ENCODE assay signal across 1 cellular context in the genomic region with DNA sequence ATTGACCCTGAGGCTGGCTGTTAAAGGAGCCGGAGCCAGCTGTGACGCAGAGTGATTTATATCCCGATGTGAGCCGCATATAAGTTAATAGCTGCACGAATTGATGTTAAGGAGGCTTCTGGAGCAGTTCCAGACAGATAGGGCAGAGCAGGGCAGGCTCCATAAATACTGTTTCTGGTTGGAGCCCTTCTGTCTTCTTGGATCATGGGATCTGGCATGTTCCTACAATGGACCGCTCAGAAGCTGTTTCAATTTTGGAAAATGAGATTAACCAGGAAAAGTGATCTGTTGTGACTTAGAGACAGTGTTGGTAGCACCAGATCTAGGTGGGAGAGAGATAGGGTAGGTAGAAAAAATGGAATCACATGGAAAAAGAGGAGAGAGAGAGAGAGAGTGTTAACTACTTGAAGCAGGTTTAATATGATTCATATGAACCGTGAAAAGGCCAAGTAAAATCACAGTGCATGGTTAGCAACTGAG.
TF ChIP-seq lines count a peak whose summit lies in the region.

No MANE protein-coding gene starts in this region.

TF ChIP-seq in K562, 482 proteins besides CTCF, POLR2A, EP300 and RAD21:
- TF ChIP-seq KDM1A (IDR thresholded peaks at IDR 0.05): peak; percentile 23 to 51; a peak in 1 of 4 replicates
- peak; percentile 3 for TF ChIP-seq MEIS2 (IDR thresholded peaks at IDR 0.05; ENCODE audit: partially characterized antibody)
- TF ChIP-seq, protein P1, sequence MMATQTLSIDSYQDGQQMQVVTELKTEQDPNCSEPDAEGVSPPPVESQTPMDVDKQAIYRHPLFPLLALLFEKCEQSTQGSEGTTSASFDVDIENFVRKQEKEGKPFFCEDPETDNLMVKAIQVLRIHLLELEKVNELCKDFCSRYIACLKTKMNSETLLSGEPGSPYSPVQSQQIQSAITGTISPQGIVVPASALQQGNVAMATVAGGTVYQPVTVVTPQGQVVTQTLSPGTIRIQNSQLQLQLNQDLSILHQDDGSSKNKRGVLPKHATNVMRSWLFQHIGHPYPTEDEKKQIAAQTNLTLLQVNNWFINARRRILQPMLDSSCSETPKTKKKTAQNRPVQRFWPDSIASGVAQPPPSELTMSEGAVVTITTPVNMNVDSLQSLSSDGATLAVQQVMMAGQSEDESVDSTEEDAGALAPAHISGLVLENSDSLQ (IDR thresholded peaks at IDR 0.05): 0 out of 2 replicates have a peak, but pooled peaks have one; percentile 9
- TF ChIP-seq, protein P2, sequence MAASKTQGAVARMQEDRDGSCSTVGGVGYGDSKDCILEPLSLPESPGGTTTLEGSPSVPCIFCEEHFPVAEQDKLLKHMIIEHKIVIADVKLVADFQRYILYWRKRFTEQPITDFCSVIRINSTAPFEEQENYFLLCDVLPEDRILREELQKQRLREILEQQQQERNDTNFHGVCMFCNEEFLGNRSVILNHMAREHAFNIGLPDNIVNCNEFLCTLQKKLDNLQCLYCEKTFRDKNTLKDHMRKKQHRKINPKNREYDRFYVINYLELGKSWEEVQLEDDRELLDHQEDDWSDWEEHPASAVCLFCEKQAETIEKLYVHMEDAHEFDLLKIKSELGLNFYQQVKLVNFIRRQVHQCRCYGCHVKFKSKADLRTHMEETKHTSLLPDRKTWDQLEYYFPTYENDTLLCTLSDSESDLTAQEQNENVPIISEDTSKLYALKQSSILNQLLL (CRISPR knock-in tag; IDR thresholded peaks at IDR 0.05; ENCODE audit: borderline replicate concordance): no peak
TF ChIP-seq in K562: peak in this region for 3.
